Comparison of ENCODE assay signal across 1 cellular context in the genomic region with DNA sequence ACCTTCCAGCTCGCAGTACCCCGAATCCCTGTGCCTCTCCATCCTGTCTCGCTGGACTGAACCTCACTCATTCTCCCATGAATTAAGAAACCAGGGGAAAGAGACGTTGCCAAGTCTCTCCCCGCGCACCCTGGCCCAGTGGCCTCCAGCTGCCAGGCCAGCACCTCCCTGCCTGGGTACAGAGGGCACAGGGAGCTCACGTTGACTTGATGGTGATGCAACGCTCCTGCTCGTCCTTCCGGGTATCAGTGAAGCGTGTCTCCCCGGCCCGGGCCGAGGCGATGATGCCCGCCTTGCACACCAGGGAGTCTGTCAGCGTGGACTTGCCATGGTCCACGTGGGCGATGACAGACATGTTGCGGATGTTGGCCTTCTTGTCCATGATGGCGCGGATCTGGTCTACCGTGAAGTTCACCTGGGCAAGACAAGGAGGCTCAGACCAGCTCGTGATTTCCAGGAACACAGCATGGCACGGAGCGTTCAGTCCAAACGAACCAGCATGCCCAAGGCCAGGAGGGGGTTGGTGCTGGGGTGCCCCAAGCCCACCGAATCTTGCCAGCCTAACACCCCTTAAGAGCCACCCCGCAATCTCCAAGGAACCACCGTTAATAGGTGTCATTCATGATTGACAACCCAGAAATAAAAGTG.
TF ChIP-seq lines count a peak whose summit lies in the region.

No MANE protein-coding gene starts in this region.

TF ChIP-seq in HepG2, 621 proteins besides CTCF, POLR2A, EP300 and RAD21 (continued from another document):
- TF ChIP-seq CCAR2 (optimal IDR thresholded peaks at IDR 0.05; ENCODE audit: low read depth, low read length) (no peak), SSRP1 (CRISPR knock-in tag; IDR thresholded peaks at IDR 0.05) (no peak), NFIC (IDR thresholded peaks at IDR 0.05; ENCODE audit: low read length) (no peak), AKAP8 (CRISPR knock-in tag; IDR thresholded peaks at IDR 0.05) (peak; percentile 7; the same call in 1 of the 2 replicates), NR2F2 (IDR thresholded peaks at IDR 0.05; ENCODE audit: borderline replicate concordance, low read depth) (no peak), SMAD1 (CRISPR knock-in tag; IDR thresholded peaks at IDR 0.05; ENCODE audit: borderline replicate concordance, low read depth) (no peak), MBD4 (IDR thresholded peaks at IDR 0.05; ENCODE audit: borderline replicate concordance, low read length) (no peak), NFATC3 (CRISPR knock-in tag; IDR thresholded peaks at IDR 0.05) (no peak), DR1 (CRISPR knock-in tag; IDR thresholded peaks at IDR 0.05) (0 out of 2 replicates have a peak, but pooled peaks have one; percentile 20), HOXA9 (CRISPR knock-in tag; IDR thresholded peaks at IDR 0.05; ENCODE audit: borderline replicate concordance) (no peak), ZNF253 (CRISPR knock-in tag; IDR thresholded peaks at IDR 0.05; ENCODE audit: borderline replicate concordance) (0 out of 2 replicates have a peak, but pooled peaks have one; percentile 47), KDM5B (CRISPR knock-in tag; IDR thresholded peaks at IDR 0.05; ENCODE audit: borderline replicate concordance) (no peak), ZNF781 (CRISPR knock-in tag; IDR thresholded peaks at IDR 0.05; ENCODE audit: borderline replicate concordance, not compliant biosample characterization) (no peak), ZNF703 (CRISPR knock-in tag; IDR thresholded peaks at IDR 0.05; ENCODE audit: borderline replicate concordance) (no peak), SNAI1 (CRISPR knock-in tag; IDR thresholded peaks at IDR 0.05; ENCODE audit: borderline replicate concordance) (no peak), ZNF780A (CRISPR knock-in tag; IDR thresholded peaks at IDR 0.05) (no peak), ZSCAN21 (CRISPR knock-in tag; IDR thresholded peaks at IDR 0.05; ENCODE audit: borderline replicate concordance) (peak; percentile 47; the same call in 1 of the 2 replicates), GZF1 (CRISPR knock-in tag; IDR thresholded peaks at IDR 0.05) (no peak), ADNP (CRISPR knock-in tag; IDR thresholded peaks at IDR 0.05) (no peak), TOPORS (CRISPR knock-in tag; IDR thresholded peaks at IDR 0.05) (no peak), ZNF260 (CRISPR knock-in tag; IDR thresholded peaks at IDR 0.05; ENCODE audit: borderline replicate concordance, low read depth) (no peak), HOXD1 (CRISPR knock-in tag; IDR thresholded peaks at IDR 0.05) (peak; percentile 37; the same call in 1 of the 2 replicates), YY1 (IDR thresholded peaks at IDR 0.05; ENCODE audit: insufficient read depth, insufficient replicate concordance, low read depth, low read length) (no peak), ZNF382 (CRISPR knock-in tag; IDR thresholded peaks at IDR 0.05; ENCODE audit: borderline replicate concordance) (no peak), ZNF83 (CRISPR knock-in tag; IDR thresholded peaks at IDR 0.05; ENCODE audit: borderline replicate concordance) (no peak), ATAD3A (CRISPR knock-in tag; IDR thresholded peaks at IDR 0.05) (no peak), U2AF2 (IDR thresholded peaks at IDR 0.05; ENCODE audit: low read depth, low read length) (no peak), ZNF737 (CRISPR knock-in tag; IDR thresholded peaks at IDR 0.05; ENCODE audit: borderline replicate concordance) (no peak), TEAD2 (CRISPR knock-in tag; IDR thresholded peaks at IDR 0.05) (no peak), NFRKB (IDR thresholded peaks at IDR 0.05) (no peak), ATRX (CRISPR knock-in tag; IDR thresholded peaks at IDR 0.05; ENCODE audit: borderline replicate concordance) (no peak)
- TF ChIP-seq, protein P1, sequence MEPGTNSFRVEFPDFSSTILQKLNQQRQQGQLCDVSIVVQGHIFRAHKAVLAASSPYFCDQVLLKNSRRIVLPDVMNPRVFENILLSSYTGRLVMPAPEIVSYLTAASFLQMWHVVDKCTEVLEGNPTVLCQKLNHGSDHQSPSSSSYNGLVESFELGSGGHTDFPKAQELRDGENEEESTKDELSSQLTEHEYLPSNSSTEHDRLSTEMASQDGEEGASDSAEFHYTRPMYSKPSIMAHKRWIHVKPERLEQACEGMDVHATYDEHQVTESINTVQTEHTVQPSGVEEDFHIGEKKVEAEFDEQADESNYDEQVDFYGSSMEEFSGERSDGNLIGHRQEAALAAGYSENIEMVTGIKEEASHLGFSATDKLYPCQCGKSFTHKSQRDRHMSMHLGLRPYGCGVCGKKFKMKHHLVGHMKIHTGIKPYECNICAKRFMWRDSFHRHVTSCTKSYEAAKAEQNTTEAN (CRISPR knock-in tag; conservative IDR thresholded peaks at IDR 0.05), result no peak
- TF ChIP-seq, protein P2, sequence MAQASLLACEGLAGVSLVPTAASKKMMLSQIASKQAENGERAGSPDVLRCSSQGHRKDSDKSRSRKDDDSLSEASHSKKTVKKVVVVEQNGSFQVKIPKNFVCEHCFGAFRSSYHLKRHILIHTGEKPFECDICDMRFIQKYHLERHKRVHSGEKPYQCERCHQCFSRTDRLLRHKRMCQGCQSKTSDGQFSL (CRISPR knock-in tag; IDR thresholded peaks at IDR 0.05), result no peak
- TF ChIP-seq, protein P3, sequence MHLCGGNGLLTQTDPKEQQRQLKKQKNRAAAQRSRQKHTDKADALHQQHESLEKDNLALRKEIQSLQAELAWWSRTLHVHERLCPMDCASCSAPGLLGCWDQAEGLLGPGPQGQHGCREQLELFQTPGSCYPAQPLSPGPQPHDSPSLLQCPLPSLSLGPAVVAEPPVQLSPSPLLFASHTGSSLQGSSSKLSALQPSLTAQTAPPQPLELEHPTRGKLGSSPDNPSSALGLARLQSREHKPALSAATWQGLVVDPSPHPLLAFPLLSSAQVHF (CRISPR knock-in tag; IDR thresholded peaks at IDR 0.05), result no peak
- TF ChIP-seq, protein P4, sequence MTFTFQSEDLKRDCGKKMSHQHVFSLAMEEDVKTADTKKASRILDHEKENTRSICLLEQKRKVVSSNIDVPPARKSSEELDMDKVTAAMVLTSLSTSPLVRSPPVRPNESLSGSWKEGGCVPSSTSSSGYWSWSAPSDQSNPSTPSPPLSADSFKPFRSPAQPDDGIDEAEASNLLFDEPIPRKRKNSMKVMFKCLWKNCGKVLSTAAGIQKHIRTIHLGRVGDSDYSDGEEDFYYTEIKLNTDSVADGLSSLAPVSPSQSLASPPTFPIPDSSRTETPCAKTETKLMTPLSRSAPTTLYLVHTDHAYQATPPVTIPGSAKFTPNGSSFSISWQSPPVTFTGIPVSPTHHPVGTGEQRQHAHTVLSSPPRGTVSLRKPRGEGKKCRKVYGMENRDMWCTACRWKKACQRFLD (CRISPR knock-in tag; IDR thresholded peaks at IDR 0.05; ENCODE audit: borderline replicate concordance), result no peak
- TF ChIP-seq, protein P5, sequence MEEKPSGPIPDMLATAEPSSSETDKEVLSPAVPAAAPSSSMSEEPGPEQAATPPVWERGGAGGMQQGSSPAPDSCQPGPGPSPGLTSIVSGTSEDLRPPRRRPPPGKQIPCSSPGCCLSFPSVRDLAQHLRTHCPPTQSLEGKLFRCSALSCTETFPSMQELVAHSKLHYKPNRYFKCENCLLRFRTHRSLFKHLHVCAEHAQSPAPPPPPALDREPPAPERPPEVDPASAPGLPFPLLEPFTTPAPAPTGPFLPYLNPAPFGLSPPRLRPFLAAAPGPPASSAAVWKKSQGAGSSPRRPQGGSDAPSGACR (CRISPR knock-in tag; IDR thresholded peaks at IDR 0.05), result no peak
- TF ChIP-seq, protein P6, sequence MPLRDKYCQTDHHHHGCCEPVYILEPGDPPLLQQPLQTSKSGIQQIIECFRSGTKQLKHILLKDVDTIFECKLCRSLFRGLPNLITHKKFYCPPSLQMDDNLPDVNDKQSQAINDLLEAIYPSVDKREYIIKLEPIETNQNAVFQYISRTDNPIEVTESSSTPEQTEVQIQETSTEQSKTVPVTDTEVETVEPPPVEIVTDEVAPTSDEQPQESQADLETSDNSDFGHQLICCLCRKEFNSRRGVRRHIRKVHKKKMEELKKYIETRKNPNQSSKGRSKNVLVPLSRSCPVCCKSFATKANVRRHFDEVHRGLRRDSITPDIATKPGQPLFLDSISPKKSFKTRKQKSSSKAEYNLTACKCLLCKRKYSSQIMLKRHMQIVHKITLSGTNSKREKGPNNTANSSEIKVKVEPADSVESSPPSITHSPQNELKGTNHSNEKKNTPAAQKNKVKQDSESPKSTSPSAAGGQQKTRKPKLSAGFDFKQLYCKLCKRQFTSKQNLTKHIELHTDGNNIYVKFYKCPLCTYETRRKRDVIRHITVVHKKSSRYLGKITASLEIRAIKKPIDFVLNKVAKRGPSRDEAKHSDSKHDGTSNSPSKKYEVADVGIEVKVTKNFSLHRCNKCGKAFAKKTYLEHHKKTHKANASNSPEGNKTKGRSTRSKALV (CRISPR knock-in tag; IDR thresholded peaks at IDR 0.05), result no peak
- TF ChIP-seq, protein P7, sequence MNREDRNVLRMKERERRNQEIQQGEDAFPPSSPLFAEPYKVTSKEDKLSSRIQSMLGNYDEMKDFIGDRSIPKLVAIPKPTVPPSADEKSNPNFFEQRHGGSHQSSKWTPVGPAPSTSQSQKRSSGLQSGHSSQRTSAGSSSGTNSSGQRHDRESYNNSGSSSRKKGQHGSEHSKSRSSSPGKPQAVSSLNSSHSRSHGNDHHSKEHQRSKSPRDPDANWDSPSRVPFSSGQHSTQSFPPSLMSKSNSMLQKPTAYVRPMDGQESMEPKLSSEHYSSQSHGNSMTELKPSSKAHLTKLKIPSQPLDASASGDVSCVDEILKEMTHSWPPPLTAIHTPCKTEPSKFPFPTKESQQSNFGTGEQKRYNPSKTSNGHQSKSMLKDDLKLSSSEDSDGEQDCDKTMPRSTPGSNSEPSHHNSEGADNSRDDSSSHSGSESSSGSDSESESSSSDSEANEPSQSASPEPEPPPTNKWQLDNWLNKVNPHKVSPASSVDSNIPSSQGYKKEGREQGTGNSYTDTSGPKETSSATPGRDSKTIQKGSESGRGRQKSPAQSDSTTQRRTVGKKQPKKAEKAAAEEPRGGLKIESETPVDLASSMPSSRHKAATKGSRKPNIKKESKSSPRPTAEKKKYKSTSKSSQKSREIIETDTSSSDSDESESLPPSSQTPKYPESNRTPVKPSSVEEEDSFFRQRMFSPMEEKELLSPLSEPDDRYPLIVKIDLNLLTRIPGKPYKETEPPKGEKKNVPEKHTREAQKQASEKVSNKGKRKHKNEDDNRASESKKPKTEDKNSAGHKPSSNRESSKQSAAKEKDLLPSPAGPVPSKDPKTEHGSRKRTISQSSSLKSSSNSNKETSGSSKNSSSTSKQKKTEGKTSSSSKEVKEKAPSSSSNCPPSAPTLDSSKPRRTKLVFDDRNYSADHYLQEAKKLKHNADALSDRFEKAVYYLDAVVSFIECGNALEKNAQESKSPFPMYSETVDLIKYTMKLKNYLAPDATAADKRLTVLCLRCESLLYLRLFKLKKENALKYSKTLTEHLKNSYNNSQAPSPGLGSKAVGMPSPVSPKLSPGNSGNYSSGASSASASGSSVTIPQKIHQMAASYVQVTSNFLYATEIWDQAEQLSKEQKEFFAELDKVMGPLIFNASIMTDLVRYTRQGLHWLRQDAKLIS (CRISPR knock-in tag; IDR thresholded peaks at IDR 0.05), result no peak
- TF ChIP-seq, protein P8, sequence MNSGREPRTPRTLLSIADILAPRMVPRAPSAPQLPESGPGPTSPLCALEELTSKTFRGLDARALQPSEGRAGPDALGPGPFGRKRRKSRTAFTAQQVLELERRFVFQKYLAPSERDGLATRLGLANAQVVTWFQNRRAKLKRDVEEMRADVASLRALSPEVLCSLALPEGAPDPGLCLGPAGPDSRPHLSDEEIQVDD (CRISPR knock-in tag; IDR thresholded peaks at IDR 0.05; ENCODE audit: borderline replicate concordance), result no peak
- TF ChIP-seq, protein P9, sequence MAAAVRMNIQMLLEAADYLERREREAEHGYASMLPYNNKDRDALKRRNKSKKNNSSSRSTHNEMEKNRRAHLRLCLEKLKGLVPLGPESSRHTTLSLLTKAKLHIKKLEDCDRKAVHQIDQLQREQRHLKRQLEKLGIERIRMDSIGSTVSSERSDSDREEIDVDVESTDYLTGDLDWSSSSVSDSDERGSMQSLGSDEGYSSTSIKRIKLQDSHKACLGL (CRISPR knock-in tag; IDR thresholded peaks at IDR 0.05), result peak; percentile 83; the same call in 1 of the 2 replicates
